ENCODE assay signal across 17 cellular contexts in the genomic region with DNA sequence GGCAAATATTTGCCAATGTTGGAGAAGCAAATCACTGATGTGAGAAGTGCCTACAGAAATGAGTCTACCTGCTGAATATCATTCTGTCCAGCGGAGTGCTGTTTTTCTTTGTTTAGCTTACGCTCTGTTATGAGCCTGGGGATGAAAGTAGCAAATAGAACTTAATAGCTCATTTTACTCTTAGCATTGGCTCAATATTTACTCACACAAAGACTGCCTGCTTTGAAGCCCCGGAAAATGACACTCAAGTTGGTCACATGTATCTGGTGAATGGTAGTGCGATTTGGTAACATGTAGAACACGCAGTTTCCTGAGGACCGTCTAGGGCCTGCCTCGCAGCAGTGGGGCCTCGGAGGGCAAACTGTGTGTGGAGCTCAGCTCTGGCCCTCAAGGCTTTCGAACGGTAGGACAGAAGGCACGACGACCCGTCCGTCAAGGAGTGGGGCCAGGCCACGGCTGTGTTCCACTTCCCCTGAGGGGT. TPM values are rescaled to one million over a fixed set of nuclear protein-coding genes. Genes with fewer than 3 reads are reported as not detected.
A peak's percentile ranks its signal among the peaks of the same experiment; 100 is the strongest.
DNase-seq lines count a peak whose midpoint lies in the region; ATAC-seq, FAIRE-seq and TF ChIP-seq lines count a peak whose summit lies in the region.
"Had no signal": no experiment of that assay in that cellular context is flagged by ENCODE, and none has a peak within 500 bp of the region (broad histone marks: within the 10 kb centered on the region; RNA-seq: fewer than 3 reads in every experiment).

No MANE protein-coding gene starts in this region.

- H3K9ac ChIP-seq in HepG2 (ENCODE audit: insufficient read depth, low read depth, low read length) = 0 out of 2 replicates have a peak overlapping the region, but pooled peaks have one; percentile 13

- H3K27ac ChIP-seq in HepG2 (ENCODE audit: extremely low read length, insufficient read depth, low read length) (peak overlapping the region; percentile 50), right lobe of liver (no peak overlapping the region), hepatocyte (peak overlapping the region; percentile 89), ovary (no peak overlapping the region)
- H3K27ac ChIP-seq: PC-9 had no signal

- in situ Hi-C loops in HepG2 (cut with HindIII; ENCODE audit: extremely low pct_ligation_motif_present, low pct_unique_long_range_greater_than_20kb) = no loop called here

- 67% methylated on average over 15 of the region's 15 CpGs for WGBS in HepG2 (ENCODE audit: low lambda C conversion rate)
- WGBS in right lobe of liver (ENCODE audit: insufficient coverage, low coverage, low lambda C conversion rate, missing lambda C conversion rate) = 86% methylated on average over 14 of the region's 15 CpGs
- 62% methylated on average over 15 of the region's 15 CpGs for WGBS in hepatocyte (ENCODE audit: low lambda C conversion rate, missing lambda C conversion rate)
- 92 to 94% (median 93%) methylated on average over 15 of the region's 15 CpGs for WGBS in ovary, 3 donors

- no peaks in the 10 kb centered on the region for H3K9me3 Mint-ChIP-seq in type B pancreatic cell
- H3K9me3 Mint-ChIP-seq: GM23338 had no signal

- TF ChIP-seq EP300 in HepG2 (IDR thresholded peaks at IDR 0.05; ENCODE audit: low read depth in 2 of 2, low read length in 2 of 2) (no peak), HepG2 (CRISPR knock-in tag; IDR thresholded peaks at IDR 0.05; ENCODE audit: borderline replicate concordance) (no peak), ovary (IDR thresholded peaks at IDR 0.05) (no peak)

- H3K27ac Mint-ChIP-seq in type B pancreatic cell = no peak overlapping the region
- H3K27ac Mint-ChIP-seq: GM23338 had no signal

- FAIRE-seq in HepG2 (lab: Jason Lieb, UNC) = peak; percentile 12

- peaks cover 29% of the 10 kb centered on the region for H3K4me1 Mint-ChIP-seq in type B pancreatic cell (ENCODE audit: unreplicated experiment)

- H3K36me3 Mint-ChIP-seq in type B pancreatic cell = peaks cover 8% of the 10 kb centered on the region

- no peak for TF ChIP-seq RAD21 in HepG2 (CRISPR knock-in tag; IDR thresholded peaks at IDR 0.05)

- no peaks in the 10 kb centered on the region for H3K27me3 Mint-ChIP-seq in type B pancreatic cell

- no peak overlapping the region for H2AFZ ChIP-seq in HepG2 (ENCODE audit: low read length)
- H2AFZ ChIP-seq in hepatocyte = no peak overlapping the region
- H2AFZ ChIP-seq: GM23338, PC-9 had no signal

- no peaks in the 10 kb centered on the region for H3K9me3 ChIP-seq in HepG2 (ENCODE audit: low read length)
- no peaks in the 10 kb centered on the region for H3K9me3 ChIP-seq in right lobe of liver
- no peaks in the 10 kb centered on the region for H3K9me3 ChIP-seq in hepatocyte (ENCODE audit: low read depth)
- H3K9me3 ChIP-seq in ovary = no peaks in the 10 kb centered on the region
- H3K9me3 ChIP-seq: mucosa of descending colon had no signal

- H3K36me3 ChIP-seq in HepG2 (replicated peaks in 1 of 2; ENCODE audit: control insufficient read depth in 1 of 2, insufficient read depth in 2 of 2, low read length in 2 of 2) = peaks cover 15 to 35% of the 10 kb centered on the region in 2 experiments
- peaks cover 0 to 13% (median 8%) of the 10 kb centered on the region in 4 donors for H3K36me3 ChIP-seq in right lobe of liver
- no peaks in the 10 kb centered on the region for H3K36me3 ChIP-seq in hepatocyte (replicated peaks; ENCODE audit: insufficient read depth, low read depth)
- no peaks in the 10 kb centered on the region for H3K36me3 ChIP-seq in ovary

- H3K4me1 ChIP-seq in HepG2 (ENCODE audit: insufficient read depth, low read length) (peaks cover 78% of the 10 kb centered on the region), right lobe of liver (peaks cover 0 to 13% (median 6%) of the 10 kb centered on the region in 4 donors), hepatocyte (ENCODE audit: insufficient read depth) (peaks cover 20% of the 10 kb centered on the region), ovary (ENCODE audit: insufficient read depth) (peaks cover 4% of the 10 kb centered on the region)

- TF ChIP-seq POLR2A in HepG2 (IDR thresholded peaks at IDR 0.05; ENCODE audit: insufficient read depth in 1 of 2, low read depth in 2 of 2, low read length in 2 of 2) = no peak
- no peak for TF ChIP-seq POLR2A in right lobe of liver (IDR thresholded peaks at IDR 0.05)
- TF ChIP-seq POLR2A in ovary (IDR thresholded peaks at IDR 0.05) = no peak

- no peak overlapping the region for H3K4me3 Mint-ChIP-seq in type B pancreatic cell
- H3K4me3 Mint-ChIP-seq: GM23338 had no signal

- intact Hi-C loops in HepG2 (cut with micrococcal nuclease; ENCODE audit: unreplicated experiment) (no loop called here), right lobe of liver (cut with DNase I) (no loop called here), ovary (cut with DNase I) (no loop called here)

- no peak for TF ChIP-seq CTCF in HepG2 (CRISPR knock-in tag; IDR thresholded peaks at IDR 0.05)
- no peak for TF ChIP-seq CTCF in right lobe of liver (IDR thresholded peaks at IDR 0.05)
- no peak for TF ChIP-seq CTCF in hepatocyte (IDR thresholded peaks at IDR 0.05; ENCODE audit: poor library complexity)
- no peak for TF ChIP-seq CTCF in type B pancreatic cell (conservative IDR thresholded peaks at IDR 0.05)
- no peak for TF ChIP-seq CTCF in ovary (IDR thresholded peaks at IDR 0.05)

- BruUV-seq in HepG2 (replicated peaks; lab: Mats Ljungman, UMichigan) = no TSS peak

- ATAC-seq in HepG2 (no peak), right lobe of liver (no peak), GM18519 (IDR thresholded peaks at IDR 0.05; ENCODE audit: low FRiP score, unreplicated experiment) (no peak)
- ATAC-seq: GM23338, mucosa of descending colon had no signal

- no peak overlapping the region for H3K4me3 ChIP-seq in HepG2 (replicated peaks in 1 of 3; ENCODE audit: insufficient read depth in 1 of 3, low read depth in 2 of 3, low read length in 3 of 3)
- H3K4me3 ChIP-seq in right lobe of liver = no peak overlapping the region
- no peak overlapping the region for H3K4me3 ChIP-seq in hepatocyte
- H3K4me3 ChIP-seq in ovary = no peak overlapping the region
- H3K4me3 ChIP-seq: GM23338, mucosa of descending colon, PC-9 had no signal

- H3K4me2 ChIP-seq in HepG2 (ENCODE audit: low read depth, low read length) (peak overlapping the region; percentile 14; the same call in 1 of the 2 replicates), hepatocyte (no peak overlapping the region)
- H3K4me2 ChIP-seq: GM23338, PC-9 had no signal

- no peaks in the 10 kb centered on the region for H3K9me2 ChIP-seq in hepatocyte (replicated peaks; ENCODE audit: insufficient read depth)

- no peaks in the 10 kb centered on the region for H4K20me1 ChIP-seq in HepG2 (ENCODE audit: insufficient read depth, low read length)
- peaks cover 24% of the 10 kb centered on the region for H4K20me1 ChIP-seq in hepatocyte (ENCODE audit: insufficient read depth, poor library complexity, severe bottlenecking)

- POLR2A ChIA-PET in HepG2 (lab: Yijun Ruan, JAX) = interaction anchor here (0.8 to 3.5 kb wide), 7 partner anchors 14 to 47 kb away, joined by 3 to 22 read pairs (median 3); partner anchors contain the start of gene TBC1D22A

- no peaks in the 10 kb centered on the region for H3K27me3 ChIP-seq in HepG2 (ENCODE audit: control insufficient read depth in 1 of 2, insufficient read depth in 2 of 2, low read length in 2 of 2)
- H3K27me3 ChIP-seq in right lobe of liver = no peaks in the 10 kb centered on the region
- no peaks in the 10 kb centered on the region for H3K27me3 ChIP-seq in hepatocyte
- no peaks in the 10 kb centered on the region for H3K27me3 ChIP-seq in ovary

- CTCF ChIA-PET in HepG2 (lab: Yijun Ruan, JAX; ENCODE audit: low intra/inter-chr PET ratio, low total read pairs) = no interaction called here

- DNase-seq in HepG2 (ENCODE audit: low spot score) (peak; percentile 83), right lobe of liver (no peak), NCI-H345 (lab: John Stamatoyannopoulos, UW) (peak; percentile 82), hepatocyte (ENCODE audit: low spot score) (peak; percentile 33), type B pancreatic cell (ENCODE audit: extremely low spot score, unreplicated experiment) (peak; percentile 62), AG20443 (ENCODE audit: low spot score) (no peak), ovary (no peak)
- DNase-seq: anterior cingulate cortex; COR-L47; hypothalamus; mucosa of descending colon; NCI-H524 treated with DMSO at 0.1 percent for 48 hours; PC-9; stimulated activated CD4-positive, alpha-beta T cell treated with anti-CD3 and anti-CD28 coated beads, Interleukin-2, amount 100 ng/mL, for 24 hours; T1000 had no signal

- H3K79me2 ChIP-seq in HepG2 (ENCODE audit: insufficient read depth, low read length) = peaks cover 4% of the 10 kb centered on the region
- H3K79me2 ChIP-seq in hepatocyte = peaks cover 31% of the 10 kb centered on the region

RNA-seq across cellular contexts. Expression of gene TBC1D22A, which starts 38.9 kb away (rescaled TPM):
- total RNA-seq in HepG2 (2016; rRNA removed; fragmentation: Illumina TruSeq; extraction: Trizol) = 17.3 and 17.6 TPM in 2 replicates
- 13.6 and 13.8 TPM in 2 replicates for total RNA-seq in HepG2 (2016; cell fraction: cytosol; rRNA removed; fragmentation: Illumina TruSeq; extraction: Trizol; ENCODE audit: low read depth)
- 14.5 and 18.0 TPM in 2 replicates for total RNA-seq in HepG2 (2016; cell fraction: insoluble cytoplasmic fraction; rRNA removed; fragmentation: Illumina TruSeq; extraction: Trizol)
- 15.2 and 19.7 TPM in 2 replicates for total RNA-seq in HepG2 (2016; cell fraction: membrane; rRNA removed; fragmentation: Illumina TruSeq; extraction: Trizol)
- total RNA-seq in HepG2 (2016; cell fraction: nucleus; rRNA removed; fragmentation: Illumina TruSeq; extraction: Trizol) = 11.0 and 13.2 TPM in 2 replicates
- 17.5 and 18.0 TPM in 2 replicates for polyA plus RNA-seq in HepG2 (2011; rRNA removed)
- polyA plus RNA-seq in HepG2 (2011; cell fraction: cytosol; rRNA removed) = 16.4 and 18.2 TPM in 2 replicates
- polyA plus RNA-seq in HepG2 (2011; cell fraction: nucleus; rRNA removed) = 14.2 and 18.7 TPM in 2 replicates
- 12.4 and 15.2 TPM in 2 replicates for polyA plus RNA-seq in HepG2 (2012)
- polyA plus RNA-seq in HepG2 (2016; cell fraction: cytosol; fragmentation: Illumina TruSeq; extraction: Trizol; ENCODE audit: low read depth) = 7.7 and 9.5 TPM in 2 replicates
- 17.3 and 21.6 TPM in 2 replicates for polyA plus RNA-seq in HepG2 (2016; cell fraction: insoluble cytoplasmic fraction; fragmentation: Illumina TruSeq; extraction: Trizol; ENCODE audit: low read depth)
- 14.3 and 16.8 TPM in 2 replicates for polyA plus RNA-seq in HepG2 (2016; cell fraction: membrane; fragmentation: Illumina TruSeq; extraction: Trizol; ENCODE audit: low read depth)
- polyA plus RNA-seq in HepG2 (2016; cell fraction: nucleus; fragmentation: Illumina TruSeq; extraction: Trizol; ENCODE audit: insufficient read depth, low read depth) = 13.4 and 13.5 TPM in 2 replicates
- 14.2 and 23.5 TPM in 2 replicates for polyA minus RNA-seq in HepG2 (2011; rRNA and poly(A)+ RNA removed; ENCODE audit: low replicate concordance)
- 11.9 and 12.0 TPM in 2 replicates for polyA minus RNA-seq in HepG2 (2011; cell fraction: cytosol; rRNA and poly(A)+ RNA removed)
- 21.5 and 22.0 TPM in 2 replicates for polyA minus RNA-seq in HepG2 (2011; cell fraction: nucleus; rRNA and poly(A)+ RNA removed)
- 10 to 100 TPM; 10.9 to 18.1 (median 14.0) TPM for total RNA-seq in right lobe of liver
- 10.3 and 15.3 TPM in 2 replicates for total RNA-seq in hepatocyte
- 19.8 and 21.7 TPM in 2 replicates for polyA plus RNA-seq in hepatocyte
- 16.2 and 24.6 TPM in 2 replicates for total RNA-seq in type B pancreatic cell (ENCODE audit: low replicate concordance)
- total RNA-seq in ovary = 10 to 100 TPM; 12.5 to 25.6 (median 19.1) TPM
- 10 to 100 TPM; 13.2 to 14.8 TPM for polyA plus RNA-seq in ovary

Comparison
In these comparisons a context has a peak if more than half of its experiments do, and no peak if none do; other contexts are left out.
1. DNase-seq: peak in HepG2 (single experiment), NCI-H345 (single experiment), hepatocyte (single experiment) and type B pancreatic cell (single experiment); none in right lobe of liver (0 of 3), AG20443 (single experiment) and ovary (0 of 5).
2. H3K27ac ChIP-seq: peak in HepG2 (single experiment) and hepatocyte (single experiment); none in right lobe of liver (0 of 3) and ovary (0 of 2).